In the genomic region with DNA sequence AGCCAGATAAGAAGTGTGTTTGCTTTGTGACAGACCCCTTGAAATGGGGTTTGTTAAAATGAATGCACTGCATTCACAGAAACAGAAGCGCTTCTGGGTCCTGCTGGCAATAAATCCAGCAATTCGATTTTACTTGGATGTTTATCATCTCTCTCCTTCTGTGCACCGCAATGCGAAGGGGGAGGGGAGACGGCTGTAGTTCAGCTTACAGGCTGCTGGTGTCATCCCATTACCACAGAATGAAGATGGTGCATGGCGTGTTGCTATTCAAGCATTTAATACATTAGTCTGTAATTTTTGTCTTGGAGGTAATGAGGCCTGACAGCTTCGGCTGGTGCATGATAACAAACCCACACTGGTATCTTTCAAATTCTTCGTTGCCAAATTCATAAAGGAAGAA, we compare ENCODE assay signal across 9 cellular contexts.
DNase-seq lines count a peak whose midpoint lies in the region; ATAC-seq and TF ChIP-seq lines count a peak whose summit lies in the region.
"Had no signal": no experiment of that assay in that cellular context is flagged by ENCODE, and none has a peak within 500 bp of the region (broad histone marks: within the 10 kb centered on the region; RNA-seq: fewer than 3 reads in every experiment).

No MANE protein-coding gene starts in this region.

- no peaks in the 10 kb centered on the region for H3K27me3 ChIP-seq in Panc1 (ENCODE audit: control insufficient read depth, insufficient read depth, low read length)
- H3K27me3 ChIP-seq: Peyer's patch had no signal

- in situ Hi-C loops in Panc1 (cut with HindIII; ENCODE audit: low pct_unique_long_range_greater_than_20kb, low sequenced_read_pairs) = no loop called here

- intact Hi-C loops in Panc1 (cut with micrococcal nuclease; ENCODE audit: unreplicated experiment) = no loop called here

- H3K4me1 ChIP-seq in Panc1 (ENCODE audit: control insufficient read depth, insufficient read depth, low read length) = peaks cover 9% of the 10 kb centered on the region; the same call in 1 of the 2 replicates
- H3K4me1 ChIP-seq: Peyer's patch had no signal

- no peaks in the 10 kb centered on the region for H3K36me3 ChIP-seq in Panc1 (ENCODE audit: control insufficient read depth, insufficient read depth, low read length)
- H3K36me3 ChIP-seq: Peyer's patch had no signal

- POLR2A ChIA-PET in Panc1 (lab: Charles Lee) = interaction anchor here (0.6 kb wide), 1 partner anchor 802 kb away, joined by 3 read pairs; no protein-coding TSS in a partner anchor

- H3K9me3 ChIP-seq in Panc1 (ENCODE audit: control insufficient read depth, insufficient read depth, low read depth, low read length) = no peaks in the 10 kb centered on the region
- H3K9me3 ChIP-seq: mucosa of descending colon, Peyer's patch had no signal

- peak; percentile 93 for ATAC-seq in Panc1
- ATAC-seq in GM19324 (IDR thresholded peaks at IDR 0.05; ENCODE audit: low FRiP score, unreplicated experiment) = no peak
- ATAC-seq: mucosa of descending colon had no signal

- H3K27ac ChIP-seq in Panc1 (ENCODE audit: low read length) = no peak overlapping the region
- H3K27ac ChIP-seq: Peyer's patch had no signal

- TF ChIP-seq CTCF in Panc1 (IDR thresholded peaks at IDR 0.05) (peak; percentile 79), foreskin fibroblast (IDR thresholded peaks at IDR 0.05; ENCODE audit: low read depth, low read length) (peak; percentile 56)

- DNase-seq in HK-2 (ENCODE audit: unreplicated experiment) (peak; percentile 22), Panc1 (ENCODE audit: low read depth, low spot score) (peak; percentile 13), foreskin fibroblast (peak; percentile 55 to 78), renal cortical epithelial cell (ENCODE audit: low read depth) (peak; percentile 74), NCI-H2029 (lab: John Stamatoyannopoulos, UW) (no peak), SW 1271 (lab: John Stamatoyannopoulos, UW) (no peak)

- CTCF ChIA-PET in Panc1 (lab: Charles Lee) = no interaction called here

- no TSS peak for BruUV-seq in Panc1 (replicated peaks; lab: Mats Ljungman, UMichigan)

- H3K4me3 ChIP-seq in Panc1 (ENCODE audit: low read depth in 2 of 2, low read length in 2 of 2) (no peak overlapping the region), foreskin fibroblast (ENCODE audit: low read depth in 1 of 2, low read length in 2 of 2) (no peak overlapping the region)
- H3K4me3 ChIP-seq: mucosa of descending colon, Peyer's patch had no signal

Comparison
In these comparisons a context has a peak if more than half of its experiments do, and no peak if none do; other contexts are left out.
1. DNase-seq: peak in HK-2 (single experiment), Panc1 (single experiment), foreskin fibroblast (2 of 2) and renal cortical epithelial cell (single experiment); none in NCI-H2029 (single experiment) and SW 1271 (0 of 2).